Comparison of ENCODE assay signal across 8 cellular contexts in genomic region chr9:127919253-127919815, GRCh38. TPM values are rescaled to one million over a fixed set of nuclear protein-coding genes. Genes with fewer than 3 reads are reported as not detected.
DNase-seq lines count a peak whose midpoint lies in the region; ATAC-seq and TF ChIP-seq lines count a peak whose summit lies in the region.

No MANE protein-coding gene starts in this region.

- peak overlapping the region; percentile 14 to 75 (median 45) for H3K27ac ChIP-seq in body of pancreas
- peak overlapping the region; percentile 61 to 67 for H3K27ac ChIP-seq in left lung

- H3K27me3 ChIP-seq in body of pancreas = no peaks in the 10 kb centered on the region
- H3K27me3 ChIP-seq in left lung = peaks cover 0 to 3% of the 10 kb centered on the region in 2 donors

- TF ChIP-seq POLR2A in body of pancreas (IDR thresholded peaks at IDR 0.05) = no peak

- DNase-seq in AG08396 (ENCODE audit: low spot score) (peak; percentile 93), body of pancreas (peak; percentile 77 to 94 (median 86)), left lung (peak; percentile 89 to 94), ureter (ENCODE audit: low spot score) (peak; percentile 89), NCI-H2196 treated with DMSO at 0.1 percent for 48 hours (lab: John Stamatoyannopoulos, UW; ENCODE audit: unreplicated experiment) (no peak)

- peak; percentile 64 for ATAC-seq in body of pancreas
- peak; percentile 60 for ATAC-seq in left lung
- no peak for ATAC-seq in GM18873 (IDR thresholded peaks at IDR 0.05; ENCODE audit: low FRiP score, unreplicated experiment)
- no peak for ATAC-seq in GM19351 (IDR thresholded peaks at IDR 0.05; ENCODE audit: unreplicated experiment)

- TF ChIP-seq RAD21 in Ishikawa (IDR thresholded peaks at IDR 0.05; ENCODE audit: low read depth) = no peak

- TF ChIP-seq CTCF in body of pancreas (IDR thresholded peaks at IDR 0.05) (no peak), left lung (IDR thresholded peaks at IDR 0.05) (no peak)

- WGBS in body of pancreas, 2 donors = 22 to 36% methylated on average over 3 to 8 of the region's 8 CpGs

- peak; percentile 48; the same call in 1 of the 2 replicates for TF ChIP-seq EP300 in Ishikawa (IDR thresholded peaks at IDR 0.05; ENCODE audit: borderline replicate concordance)

- H3K4me3 ChIP-seq in body of pancreas = no peak overlapping the region
- H3K4me3 ChIP-seq in left lung = no peak overlapping the region

- H3K9me3 ChIP-seq in body of pancreas (no peaks in the 10 kb centered on the region), left lung (no peaks in the 10 kb centered on the region)

- intact Hi-C loops in body of pancreas (cut with DNase I) = no loop called here
- intact Hi-C loops in left lung (cut with DNase I) = no loop called here

- H3K36me3 ChIP-seq in body of pancreas (replicated peaks in 1 of 2; ENCODE audit: insufficient read depth in 1 of 2, low read depth in 2 of 2) (no peaks in the 10 kb centered on the region), left lung (no peaks in the 10 kb centered on the region)

- H3K4me1 ChIP-seq in body of pancreas (peaks cover 63% of the 10 kb centered on the region), left lung (peaks cover 37 to 74% of the 10 kb centered on the region in 2 donors)

TF ChIP-seq in Ishikawa, 13 proteins besides CTCF, POLR2A, EP300 and RAD21:
- TF ChIP-seq MAX (IDR thresholded peaks at IDR 0.05) (peak; percentile 48; the same call in 1 of the 2 replicates), TCF12 (IDR thresholded peaks at IDR 0.05; ENCODE audit: low read depth) (peak; percentile 61; the same call in 1 of the 2 replicates), CEBPB (IDR thresholded peaks at IDR 0.05) (peak; percentile 78), EGR1 (IDR thresholded peaks at IDR 0.05) (no peak), TEAD4 (IDR thresholded peaks at IDR 0.05) (peak; percentile 47), NFIC (IDR thresholded peaks at IDR 0.05) (peak; percentile 37; the same call in 1 of the 2 replicates), ZBTB7A (IDR thresholded peaks at IDR 0.05; ENCODE audit: low read depth) (no peak)
TF ChIP-seq in Ishikawa: peak in this region for 5.

RNA-seq across cellular contexts. Expression of gene ST6GALNAC4, which starts 2.5 kb away (rescaled TPM):
- 10 to 100 TPM; 36.6 to 63.8 TPM for total RNA-seq in body of pancreas
- total RNA-seq in left lung = 10 to 100 TPM; 62.5 to 89.9 TPM
- 25.8 TPM for total RNA-seq in ureter

RNA-seq across cellular contexts. Expression of gene PIP5KL1, which starts 11.2 kb away (rescaled TPM):
- total RNA-seq in body of pancreas (1 to 10 TPM; 1.3 to 2.6 TPM), left lung (1 to 10 TPM; 3.8 to 6.7 TPM), ureter (3.3 TPM)

RNA-seq across cellular contexts. Expression of gene DPM2, which starts 18.3 kb away (rescaled TPM):
- total RNA-seq in body of pancreas (10 to 100 TPM; 23.3 to 39.9 TPM), left lung (10 to 100 TPM; 38.6 to 47.6 TPM), ureter (41.1 TPM)

RNA-seq across cellular contexts. Expression of gene ST6GALNAC6, which starts 19.9 kb away (rescaled TPM):
- total RNA-seq in body of pancreas (10 to 100 TPM; 46.1 to 66.7 TPM), left lung (10 to 100 TPM; 43.5 to 57.0 TPM), ureter (48.9 TPM)

RNA-seq across cellular contexts. Expression of gene AK1, which starts 41.9 kb away (rescaled TPM):
- total RNA-seq in body of pancreas (10 to 100 TPM in 1 of 2 donors, 1 to 10 TPM in 1; 8.8 to 23.7 TPM), left lung (100 to 1,000 TPM; 111 to 264 TPM), ureter (48.6 TPM)

Comparison
In these comparisons a context has a peak if more than half of its experiments do, and no peak if none do; other contexts are left out.
1. ATAC-seq: peak in body of pancreas (single experiment) and left lung (single experiment); none in GM18873 (single experiment) and GM19351 (single experiment).